In genomic region chr5:111478266-111478665, GRCh38 we compare ENCODE assay signal across 15 cellular contexts. TPM values are rescaled to one million over a fixed set of nuclear protein-coding genes. Genes with fewer than 3 reads are reported as not detected.
DNase-seq lines count a peak whose midpoint lies in the region; ATAC-seq, FAIRE-seq and TF ChIP-seq lines count a peak whose summit lies in the region.
"Had no signal": no experiment of that assay in that cellular context is flagged by ENCODE, and none has a peak within 500 bp of the region (broad histone marks: within the 10 kb centered on the region; RNA-seq: fewer than 3 reads in every experiment).

No MANE protein-coding gene starts in this region.

- no peak overlapping the region for H3K14ac ChIP-seq in H9 (ENCODE audit: insufficient read depth, low read length)

- FAIRE-seq in TTC549 (lab: Jason Lieb, UNC), result peak; percentile 25
- FAIRE-seq: colon had no signal

- H3K27me3 Mint-ChIP-seq in H9 (ENCODE audit: low read depth), result no peaks in the 10 kb centered on the region
- H3K27me3 Mint-ChIP-seq: activated naive CD8-positive, alpha-beta T cell; T-cell had no signal

- no peak overlapping the region for H2BK12ac ChIP-seq in H9 (ENCODE audit: insufficient read length, low read depth, low read length)

- DNase-seq in COR-L47 (lab: John Stamatoyannopoulos, UW) (peak; percentile 12), H9 (no peak), hepatocyte (ENCODE audit: low spot score) (no peak), EL (no peak)
- no peak for DNase-seq in activated CD4-positive, CD25-positive, alpha-beta regulatory T cell (lab: John Stamatoyannopoulos, UW)
- DNase-seq: activated CD4-positive, CD25-positive, alpha-beta regulatory T cell treated with anti-CD3 and anti-CD28 coated beads, Interleukin-2, amount 50 U/mL, for 72 hours; activated T-cell treated with anti-CD3 and anti-CD28 coated beads for 4 hours; NCI-H2081 treated with DMSO at 0.1 percent for 48 hours; T-cell had no signal

- H3K23ac ChIP-seq in H9 (ENCODE audit: insufficient read length, low read depth, low read length), result no peak overlapping the region

- H3K79me2 ChIP-seq in H9 (ENCODE audit: insufficient read depth, low read length), result no peaks in the 10 kb centered on the region
- no peaks in the 10 kb centered on the region for H3K79me2 ChIP-seq in hepatocyte

- no peaks in the 10 kb centered on the region for H3K9me3 Mint-ChIP-seq in H9
- H3K9me3 Mint-ChIP-seq: mesothelial cell of epicardium, T-cell had no signal

- H2BK5ac ChIP-seq in H9 (ENCODE audit: insufficient read length, low read length), result no peak overlapping the region

- H3K36me3 ChIP-seq in hepatocyte (replicated peaks; ENCODE audit: insufficient read depth, low read depth), result no peaks in the 10 kb centered on the region
- H3K36me3 ChIP-seq: suprapubic skin had no signal

- H3K4me1 Mint-ChIP-seq in H9, result no peaks in the 10 kb centered on the region
- H3K4me1 Mint-ChIP-seq: mesothelial cell of epicardium, T-cell had no signal

- no peaks in the 10 kb centered on the region for H4K20me1 ChIP-seq in H9 (ENCODE audit: control insufficient read depth, insufficient read depth, insufficient read length)
- no peaks in the 10 kb centered on the region for H4K20me1 ChIP-seq in hepatocyte (ENCODE audit: insufficient read depth, poor library complexity, severe bottlenecking)

- no peak overlapping the region for H3K18ac ChIP-seq in H9 (ENCODE audit: insufficient read length, low read depth, low read length)

- no peak for ATAC-seq in HG03108 (IDR thresholded peaks at IDR 0.05; ENCODE audit: unreplicated experiment)
- ATAC-seq: T-cell had no signal

- no peak overlapping the region for H4K91ac ChIP-seq in H9 (ENCODE audit: insufficient read length, low read depth, low read length)

- no peaks in the 10 kb centered on the region for H3K23me2 ChIP-seq in H9 (ENCODE audit: insufficient read length, low read depth, low read length, poor library complexity, severe bottlenecking)

- H3K27ac Mint-ChIP-seq in H9, result no peak overlapping the region
- H3K27ac Mint-ChIP-seq: mesothelial cell of epicardium, T-cell had no signal

- H3K56ac ChIP-seq in H9 (ENCODE audit: insufficient read length, low read depth, low read length), result no peak overlapping the region

- no peak overlapping the region for H4K8ac ChIP-seq in H9 (replicated peaks; ENCODE audit: insufficient read length, low read depth, low read length)

- no peak overlapping the region for H3K4me3 Mint-ChIP-seq in H9
- H3K4me3 Mint-ChIP-seq: activated naive CD8-positive, alpha-beta T cell; mesothelial cell of epicardium; T-cell had no signal

- no peak overlapping the region for H2BK120ac ChIP-seq in H9 (ENCODE audit: low read depth, low read length, poor library complexity, severe bottlenecking)

- H3K4ac ChIP-seq in H9 (ENCODE audit: low read depth, low read length), result no peak overlapping the region

- H3T11ph ChIP-seq in H9 (ENCODE audit: low read length), result no peak overlapping the region

- no peak overlapping the region for H2BK15ac ChIP-seq in H9 (ENCODE audit: low read depth, low read length)

- no peak overlapping the region for H2AK5ac ChIP-seq in H9 (ENCODE audit: insufficient read length, low read length)

- no peaks in the 10 kb centered on the region for H3K9me3 ChIP-seq in H9 (ENCODE audit: control insufficient read depth, low read depth, low read length)
- H3K9me3 ChIP-seq in hepatocyte (ENCODE audit: low read depth), result no peaks in the 10 kb centered on the region
- H3K9me3 ChIP-seq: suprapubic skin had no signal

- H3K27ac ChIP-seq in H9 (ENCODE audit: insufficient read length, low read depth, low read length) (no peak overlapping the region), hepatocyte (no peak overlapping the region)
- H3K27ac ChIP-seq: suprapubic skin had no signal

- no peak overlapping the region for H2BK20ac ChIP-seq in H9 (ENCODE audit: low read depth, low read length, poor library complexity, severe bottlenecking)

- H3K79me1 ChIP-seq in H9 (ENCODE audit: insufficient read depth, low read depth, low read length, poor library complexity, severe bottlenecking), result no peaks in the 10 kb centered on the region

- TF ChIP-seq CTCF in H9 (conservative IDR thresholded peaks at IDR 0.05) (0 out of 3 replicates have a peak, but pooled peaks have one; percentile 15), hepatocyte (IDR thresholded peaks at IDR 0.05; ENCODE audit: poor library complexity) (peak; percentile 34)

- H3K36me3 Mint-ChIP-seq in H9 (ENCODE audit: insufficient read depth in 1 of 3, low read depth in 3 of 3), result no peaks in the 10 kb centered on the region

- no peak overlapping the region for H3K9ac ChIP-seq in H9 (ENCODE audit: extremely low read depth, insufficient read length, low read length)

- H3K4me2 ChIP-seq in H9 (ENCODE audit: insufficient read depth, insufficient read length, low read length), result no peak overlapping the region
- no peak overlapping the region for H3K4me2 ChIP-seq in hepatocyte

- no peak overlapping the region for H2AFZ ChIP-seq in H9 (ENCODE audit: low read length)
- no peak overlapping the region for H2AFZ ChIP-seq in hepatocyte

- H3K27me3 ChIP-seq in H9 (ENCODE audit: insufficient read depth, low read length) (no peaks in the 10 kb centered on the region), hepatocyte (no peaks in the 10 kb centered on the region)
- H3K27me3 ChIP-seq: suprapubic skin had no signal

- H3K4me1 ChIP-seq in H9 (ENCODE audit: insufficient read depth, low read length), result no peaks in the 10 kb centered on the region
- no peaks in the 10 kb centered on the region for H3K4me1 ChIP-seq in hepatocyte (ENCODE audit: insufficient read depth)
- H3K4me1 ChIP-seq: suprapubic skin had no signal

- no CpG with 5 or more reads among the region's 1 CpG for WGBS in H9 (ENCODE audit: extremely low coverage, insufficient read length, low lambda C conversion rate)
- 91% methylated on average over 1 of the region's 1 CpG for WGBS in hepatocyte (ENCODE audit: low lambda C conversion rate, missing lambda C conversion rate)

- H3K9me2 ChIP-seq in hepatocyte (replicated peaks; ENCODE audit: insufficient read depth), result no peaks in the 10 kb centered on the region

- no peak overlapping the region for H4K5ac ChIP-seq in H9 (ENCODE audit: insufficient read length, low read depth, low read length)

- no peak overlapping the region for H3K4me3 ChIP-seq in hepatocyte
- H3K4me3 ChIP-seq: suprapubic skin had no signal

RNA-seq across cellular contexts. Expression of gene STARD4, which starts 34.1 kb away (rescaled TPM):
- total RNA-seq in H9 (2021), result 27.1 and 28.7 TPM in 2 replicates
- 126 and 129 TPM in 2 replicates for total RNA-seq in hepatocyte
- 35.0 and 39.9 TPM in 2 replicates for polyA plus RNA-seq in hepatocyte
